ENCODE assay signal across 11 cellular contexts in genomic region chr14:101834387-101835165, GRCh38.
DNase-seq lines count a peak whose midpoint lies in the region; ATAC-seq and TF ChIP-seq lines count a peak whose summit lies in the region.
"Had no signal": no experiment of that assay in that cellular context is flagged by ENCODE, and none has a peak within 500 bp of the region (broad histone marks: within the 10 kb centered on the region; RNA-seq: fewer than 3 reads in every experiment).

No MANE protein-coding gene starts in this region.

- POLR2A ChIA-PET in RWPE1 (lab: Yijun Ruan, JAX; ENCODE audit: low non-redundant PET), result no interaction called here

- DNase-seq in AG08396 (ENCODE audit: low spot score) (peak; percentile 27), HFFc6 (no peak), esophagus muscularis mucosa (ENCODE audit: extremely low spot score) (no peak), naive B cell (no peak), RWPE1 (ENCODE audit: low spot score) (no peak), neural progenitor cell (ENCODE audit: low spot score) (no peak)
- DNase-seq: DMS 273 treated with DMSO at 0.1 percent for 48 hours, NCI-H1092 treated with DMSO at 0.1 percent for 48 hours had no signal

- H3K27ac Mint-ChIP-seq in HFFc6 (peak overlapping the region; percentile 68), naive B cell (peak overlapping the region in 5 of 6 donors; percentile 15 to 94 (median 82)), neural progenitor cell (no peak overlapping the region)

- H4K20me1 ChIP-seq in neural progenitor cell (ENCODE audit: low read depth), result peaks cover 88% of the 10 kb centered on the region

- 61% methylated on average over 6 of the region's 6 CpGs for WGBS in esophagus muscularis mucosa

- CTCF ChIA-PET in RWPE1 (lab: Yijun Ruan, JAX), result no interaction called here

- H3K9me3 Mint-ChIP-seq in HFFc6 (no peaks in the 10 kb centered on the region), naive B cell (no peaks in the 10 kb centered on the region), neural progenitor cell (no peaks in the 10 kb centered on the region)

- peaks cover 0 to 3% (median 2%) of the 10 kb centered on the region in 4 donors for H3K36me3 ChIP-seq in esophagus muscularis mucosa
- H3K36me3 ChIP-seq in neural progenitor cell, result no peaks in the 10 kb centered on the region
- H3K36me3 ChIP-seq: ovary had no signal

- intact Hi-C loops in esophagus muscularis mucosa (cut with DNase I), result no loop called here

- no peak for TF ChIP-seq EP300 in esophagus muscularis mucosa (IDR thresholded peaks at IDR 0.05)

- H3K79me2 ChIP-seq in neural progenitor cell (ENCODE audit: low read depth), result peaks cover 97% of the 10 kb centered on the region

- TF ChIP-seq POLR2A in esophagus muscularis mucosa (IDR thresholded peaks at IDR 0.05; ENCODE audit: low read depth), result no peak

- H2AFZ ChIP-seq in neural progenitor cell (replicated peaks), result no peak overlapping the region

- H3K4me3 Mint-ChIP-seq in HFFc6 (peak overlapping the region; percentile 42; the same call in 1 of the 2 replicates), naive B cell (peak overlapping the region in 1 of 8 donors; percentile 6), neural progenitor cell (no peak overlapping the region)

- H3K27ac ChIP-seq in esophagus muscularis mucosa (replicated peaks in 1 of 4) (peak overlapping the region; percentile 65 to 81 (median 77)), RWPE1 (no peak overlapping the region), neural progenitor cell (no peak overlapping the region)

- TF ChIP-seq CTCF in HFFc6 (IDR thresholded peaks at IDR 0.05) (no peak), esophagus muscularis mucosa (IDR thresholded peaks at IDR 0.05) (no peak), RWPE1 (conservative IDR thresholded peaks at IDR 0.05; ENCODE audit: low read depth) (no peak), neural progenitor cell (IDR thresholded peaks at IDR 0.05) (no peak)

- ATAC-seq in naive B cell (ENCODE audit: low read depth in 2 of 2) (no peak), GM19463 (IDR thresholded peaks at IDR 0.05; ENCODE audit: unreplicated experiment) (no peak), HG02938 (IDR thresholded peaks at IDR 0.05; ENCODE audit: unreplicated experiment) (no peak)

- H3K4me1 ChIP-seq in esophagus muscularis mucosa (peaks cover 53 to 90% (median 80%) of the 10 kb centered on the region in 4 donors), neural progenitor cell (no peaks in the 10 kb centered on the region)

- no peak overlapping the region for H3K9ac ChIP-seq in neural progenitor cell

- H3K4me1 Mint-ChIP-seq in HFFc6 (ENCODE audit: low read depth) (peaks cover 35% of the 10 kb centered on the region), naive B cell (peaks cover 45 to 75% (median 50%) of the 10 kb centered on the region in 3 donors), neural progenitor cell (peaks cover 19% of the 10 kb centered on the region)

- H3K36me3 Mint-ChIP-seq in HFFc6 (ENCODE audit: low read depth) (no peaks in the 10 kb centered on the region; the same call in 1 of the 2 replicates), naive B cell (no peaks in the 10 kb centered on the region), neural progenitor cell (peaks cover 15% of the 10 kb centered on the region)

- H3K4me3 ChIP-seq in esophagus muscularis mucosa (no peak overlapping the region), neural progenitor cell (no peak overlapping the region)
- H3K4me3 ChIP-seq: ovary had no signal

- no peaks in the 10 kb centered on the region for H3F3A ChIP-seq in neural progenitor cell (ENCODE audit: low read depth)

- H3K4me2 ChIP-seq in neural progenitor cell, result no peak overlapping the region

- H3K9me3 ChIP-seq in esophagus muscularis mucosa, result no peaks in the 10 kb centered on the region
- H3K9me3 ChIP-seq in neural progenitor cell (ENCODE audit: low read depth), result no peaks in the 10 kb centered on the region
- H3K9me3 ChIP-seq: ovary had no signal

- H3K27me3 ChIP-seq in esophagus muscularis mucosa (no peaks in the 10 kb centered on the region), neural progenitor cell (no peaks in the 10 kb centered on the region)
- H3K27me3 ChIP-seq: ovary had no signal

- H3K27me3 Mint-ChIP-seq in HFFc6 (ENCODE audit: insufficient read depth) (no peaks in the 10 kb centered on the region; the same call in 1 of the 2 replicates), naive B cell (no peaks in the 10 kb centered on the region), neural progenitor cell (ENCODE audit: insufficient read depth, low read depth) (peaks cover 4% of the 10 kb centered on the region)

Comparison
In these comparisons a context has a peak if more than half of its experiments do, and no peak if none do; other contexts are left out.
1. H3K27ac ChIP-seq: peak in esophagus muscularis mucosa (4 of 4); none in RWPE1 (single experiment) and neural progenitor cell (single experiment).